31 cellular contexts compared by ENCODE assay signal in genomic region chr10:111546216-111546615, GRCh38.
"Had no signal": no experiment of that assay in that cellular context is flagged by ENCODE, and none has a peak within 500 bp of the region (broad histone marks: within the 10 kb centered on the region; RNA-seq: fewer than 3 reads in every experiment).

No MANE protein-coding gene starts in this region.

- ATAC-seq: activated CD4-positive, alpha-beta T cell treated with anti-CD3 and anti-CD28 coated beads for 36 hours; activated CD4-positive, CD25-positive, alpha-beta regulatory T cell treated with anti-CD3 and anti-CD28 coated beads, Interleukin-2, amount 50 U/mL, for 24 hours; activated CD8-positive, alpha-beta T cell treated with anti-CD3 and anti-CD28 coated beads for 36 hours; activated naive CD4-positive, alpha-beta T cell treated with anti-CD3 and anti-CD28 coated beads, Interleukin-2, amount 50 U/mL, for 72 hours; activated T-cell treated with anti-CD3 and anti-CD28 coated beads, Interleukin-2, amount 50 U/mL, for 4 hours; activated T-cell treated with anti-CD3 and anti-CD28 coated beads, Interleukin-2, amount 50 U/mL, for 72 hours; activated T-helper 17 cell treated with anti-CD3 and anti-CD28 coated beads, Interleukin-2, amount 50 U/mL, for 72 hours; body of pancreas had no signal

- DNase-seq: activated B cell treated with CpG ODN at 0.5 μM for 24 hours; activated CD4-positive, alpha-beta memory T cell treated with anti-CD3 and anti-CD28 coated beads for 36 hours; activated CD4-positive, alpha-beta T cell treated with anti-CD3 and anti-CD28 coated beads for 1 hour; activated CD4-positive, alpha-beta T cell treated with anti-CD3 and anti-CD28 coated beads for 36 hours; activated CD4-positive, alpha-beta T cell treated with anti-CD3 and anti-CD28 coated beads for 48 hours; activated CD4-positive, alpha-beta T cell treated with anti-CD3 and anti-CD28 coated beads, Interleukin-2, amount 10 ng/mL, durations not matched to agents 7 days and 5 days; activated CD4-positive, alpha-beta T cell treated with anti-CD3 and anti-CD28 coated beads, Interleukin-2, amount 50 U/mL, for 4 hours; activated CD8-positive, alpha-beta memory T cell treated with anti-CD3 and anti-CD28 coated beads, Interleukin-2, amount 50 U/mL, for 4 hours; activated CD8-positive, alpha-beta T cell treated with anti-CD3 and anti-CD28 coated beads for 36 hours; activated effector memory CD4-positive, alpha-beta T cell treated with anti-CD3 and anti-CD28 coated beads, Interleukin-2, amount 50 U/mL, for 16 hours; activated gamma-delta T cell treated with Interleukin-2 at 50 U/mL for 16 hours; activated naive CD4-positive, alpha-beta T cell; activated naive CD4-positive, alpha-beta T cell treated with anti-CD3 and anti-CD28 coated beads for 36 hours; activated naive CD4-positive, alpha-beta T cell treated with anti-CD3 and anti-CD28 coated beads, Interleukin-2, amount 50 U/mL, for 16 hours; activated naive CD8-positive, alpha-beta T cell treated with anti-CD3 and anti-CD28 coated beads for 36 hours; activated T-cell treated with anti-CD3 and anti-CD28 coated beads for 4 hours; activated T-cell treated with anti-CD3 and anti-CD28 coated beads, Interleukin-2, amount 50 U/mL, for 1 hour; activated T-cell treated with anti-CD3 and anti-CD28 coated beads, Interleukin-2, amount 50 U/mL, for 4 hours; activated T-cell treated with anti-CD3 and anti-CD28 coated beads, Interleukin-2, amount 50 U/mL, for 72 hours; adrenal gland; amniotic stem cell; aorta; body of pancreas; brain microvascular endothelial cell; central memory CD4-positive, alpha-beta T cell; T-helper 1 cell; T-helper 2 cell; T-helper 9 cell had no signal
